ENCODE assay signal across 23 cellular contexts in genomic region chr2:29070542-29070941, GRCh38. TPM values are rescaled to one million over a fixed set of nuclear protein-coding genes. Genes with fewer than 3 reads are reported as not detected.
A peak's percentile ranks its signal among the peaks of the same experiment; 100 is the strongest.
DNase-seq lines count a peak whose midpoint lies in the region; ATAC-seq and TF ChIP-seq lines count a peak whose summit lies in the region.
"Had no signal": no experiment of that assay in that cellular context is flagged by ENCODE, and none has a peak within 500 bp of the region (broad histone marks: within the 10 kb centered on the region; RNA-seq: fewer than 3 reads in every experiment).

No MANE protein-coding gene starts in this region.

- peaks cover 52% of the 10 kb centered on the region for H3K4me1 Mint-ChIP-seq in nephron
- no peaks in the 10 kb centered on the region for H3K4me1 Mint-ChIP-seq in osteocyte (ENCODE audit: unreplicated experiment)

- TF ChIP-seq CTCF in heart right ventricle (IDR thresholded peaks at IDR 0.05): no peak
- no peak for TF ChIP-seq CTCF in nephron (IDR thresholded peaks at IDR 0.05; ENCODE audit: unreplicated experiment in 3 of 3)
- no peak for TF ChIP-seq CTCF in osteocyte (IDR thresholded peaks at IDR 0.05)

- no peak overlapping the region for H3K4me3 ChIP-seq in heart right ventricle
- H3K4me3 ChIP-seq: GM23248 had no signal

- no peak overlapping the region for H3K27ac ChIP-seq in heart right ventricle
- H3K27ac ChIP-seq: GM23248 had no signal

- WGBS in heart right ventricle, 2 donors: 75 to 80% methylated on average over 11 of the region's 11 CpGs

- DNase-seq in left ventricle myocardium superior: peak; percentile 28
- DNase-seq in heart right ventricle: no peak
- peak; percentile 79 for DNase-seq in osteocyte (ENCODE audit: extremely low spot score, unreplicated experiment)
- DNase-seq in dermis blood vessel endothelial cell: no peak
- DNase-seq in activated naive CD4-positive, alpha-beta T cell (lab: John Stamatoyannopoulos, UW): no peak
- DNase-seq: Calu3, DND-41, GM23248, H7, Karpas-422, NCI-H1105 treated with DMSO at 0.1 percent for 48 hours, NCI-H146, NCI-H1930, NCI-H2107, NCI-H524, NCI-H774, SIG-M5 had no signal

- no peaks in the 10 kb centered on the region for H3K36me3 Mint-ChIP-seq in nephron (ENCODE audit: low read depth)
- H3K36me3 Mint-ChIP-seq in osteocyte (ENCODE audit: unreplicated experiment): no peaks in the 10 kb centered on the region

- H3K9me3 ChIP-seq in heart right ventricle: no peaks in the 10 kb centered on the region

- no peaks in the 10 kb centered on the region for H3K9me3 Mint-ChIP-seq in nephron
- no peaks in the 10 kb centered on the region for H3K9me3 Mint-ChIP-seq in osteocyte (ENCODE audit: unreplicated experiment)

- H3K4me1 ChIP-seq in heart right ventricle: peaks cover 0 to 15% (median 6%) of the 10 kb centered on the region in 9 donors

- intact Hi-C loops in left ventricle myocardium superior (cut with micrococcal nuclease): no loop called here
- intact Hi-C loops in heart right ventricle (cut with DNase I): no loop called here

- H3K27ac Mint-ChIP-seq in nephron: peak overlapping the region in 2 of 3 experiments; percentile 85 to 92
- H3K27ac Mint-ChIP-seq in osteocyte (ENCODE audit: unreplicated experiment): no peak overlapping the region

- peaks cover 0 to 7% (median 0%) of the 10 kb centered on the region in 7 donors for H3K27me3 ChIP-seq in heart right ventricle

- H3K36me3 ChIP-seq in heart right ventricle: no peaks in the 10 kb centered on the region

- H3K4me3 Mint-ChIP-seq in nephron: peak overlapping the region in 1 of 3 experiments; percentile 19
- no peak overlapping the region for H3K4me3 Mint-ChIP-seq in osteocyte (ENCODE audit: unreplicated experiment)

- ATAC-seq in left ventricle myocardium superior (no peak), heart right ventricle (no peak), GM21526 (IDR thresholded peaks at IDR 0.05; ENCODE audit: low FRiP score, unreplicated experiment) (no peak)

- H3K27me3 Mint-ChIP-seq in nephron (ENCODE audit: low read depth): peaks cover 9% of the 10 kb centered on the region
- peaks cover 3% of the 10 kb centered on the region for H3K27me3 Mint-ChIP-seq in osteocyte (ENCODE audit: unreplicated experiment)

RNA-seq across cellular contexts. Expression of gene PCARE, which starts 3.8 kb away (rescaled TPM):
- total RNA-seq in left ventricle myocardium superior (0.84 TPM), heart right ventricle (1 to 10 TPM in 7 of 10 donors, under 1 TPM in 3; 0.20 to 3.3 (median 1.2) TPM), osteocyte (not detected in 2 replicates), dermis blood vessel endothelial cell (under 0.01 TPM in 1 of 2 replicates, not detected in the other)
- polyA plus RNA-seq in heart right ventricle: under 1 TPM; 0.04 to 0.29 TPM
- total RNA-seq: A172, Calu3, GM23248, H7, HT-29, M059J had no signal
- polyA plus RNA-seq: BJ, GM23248 had no signal

RNA-seq across cellular contexts. Expression of gene CLIP4, which starts 44.7 kb away (rescaled TPM):
- total RNA-seq in left ventricle myocardium superior (31.4 TPM), heart right ventricle (10 to 100 TPM; 31.8 to 55.2 (median 45.2) TPM), osteocyte (22.1 and 24.6 TPM in 2 replicates), dermis blood vessel endothelial cell (9.5 and 12.3 TPM in 2 replicates)
- 10 to 100 TPM in 1 of 2 donors, 1 to 10 TPM in 1; 8.3 to 11.2 TPM for polyA plus RNA-seq in heart right ventricle

Comparison
In these comparisons a context has a peak if more than half of its experiments do, and no peak if none do; other contexts are left out.
1. DNase-seq: peak in left ventricle myocardium superior (single experiment) and osteocyte (single experiment); none in heart right ventricle (0 of 2), dermis blood vessel endothelial cell (single experiment) and activated naive CD4-positive, alpha-beta T cell (0 of 4).